Comparison of ENCODE assay signal across 9 cellular contexts in genomic region chr10:22476601-22477364, GRCh38.
DNase-seq lines count a peak whose midpoint lies in the region; ATAC-seq and TF ChIP-seq lines count a peak whose summit lies in the region.
"Had no signal": no experiment of that assay in that cellular context is flagged by ENCODE, and none has a peak within 500 bp of the region (broad histone marks: within the 10 kb centered on the region; RNA-seq: fewer than 3 reads in every experiment).

No MANE protein-coding gene starts in this region.

- DNase-seq in endodermal cell, result peak; percentile 73
- DNase-seq in NCI-H510A treated with DMSO at 0.1 percent for 48 hours (lab: John Stamatoyannopoulos, UW), result no peak
- no peak for DNase-seq in HFFc6
- DNase-seq: cerebellar nuclear complex had no signal

- H3K27me3 Mint-ChIP-seq in endodermal cell (ENCODE audit: insufficient read depth), result peaks cover 90% of the 10 kb centered on the region
- H3K27me3 Mint-ChIP-seq in HFFc6 (ENCODE audit: insufficient read depth), result peaks cover 23% of the 10 kb centered on the region

- WGBS in HUES64, result under 1% methylated on average over 57 of the region's 57 CpGs
- 1 to 5% methylated on average over 21 to 57 of the region's 57 CpGs for WGBS in endodermal cell (ENCODE audit: insufficient coverage in 1 of 2, insufficient read length in 1 of 2), 2 experiments

- H2AFZ ChIP-seq in neuron (ENCODE audit: low read depth, low read length), result peak overlapping the region; percentile 34

- no peak overlapping the region for H3K27ac Mint-ChIP-seq in endodermal cell
- no peak overlapping the region for H3K27ac Mint-ChIP-seq in HFFc6

- H3K27me3 ChIP-seq in BLaER1 treated with 17β-estradiol and CSF1 and Interleukin-3, amounts not matched to agents 10 nM and 100 nM, result peaks cover 41 to 59% (median 52%) of the 10 kb centered on the region in 11 experiments
- H3K27me3 ChIP-seq in HUES64 (ENCODE audit: insufficient read depth, low read length), result peaks cover 96% of the 10 kb centered on the region
- peaks cover 99% of the 10 kb centered on the region for H3K27me3 ChIP-seq in endodermal cell (ENCODE audit: control insufficient read depth, insufficient read depth, low read length, poor library complexity, severe bottlenecking)
- peaks cover 77% of the 10 kb centered on the region for H3K27me3 ChIP-seq in neuron (ENCODE audit: insufficient read depth, low read length)

- H3K4me1 ChIP-seq in BLaER1 treated with 17β-estradiol and CSF1 and Interleukin-3, amounts not matched to agents 10 nM and 100 nM, result peaks cover 0 to 8% (median 2%) of the 10 kb centered on the region in 10 experiments; a peak in 3 of 20 replicates
- H3K4me1 ChIP-seq in HUES64 (ENCODE audit: insufficient read depth, low read length) (peaks cover 12% of the 10 kb centered on the region; the same call in 1 of the 2 replicates), endodermal cell (ENCODE audit: control insufficient read depth, insufficient read depth, low read length) (peaks cover 5% of the 10 kb centered on the region), neuron (ENCODE audit: insufficient read depth, low read length) (peaks cover 5% of the 10 kb centered on the region)

- peaks cover 7% of the 10 kb centered on the region for H3K4me1 Mint-ChIP-seq in endodermal cell
- H3K4me1 Mint-ChIP-seq in HFFc6 (ENCODE audit: low read depth), result no peaks in the 10 kb centered on the region

- H3K36me3 Mint-ChIP-seq in endodermal cell (ENCODE audit: low read depth) (no peaks in the 10 kb centered on the region), HFFc6 (ENCODE audit: low read depth) (peaks cover 5% of the 10 kb centered on the region; the same call in 1 of the 2 replicates)

- no peaks in the 10 kb centered on the region for H4K20me1 ChIP-seq in BLaER1 treated with 17β-estradiol and CSF1 and Interleukin-3, amounts not matched to agents 10 nM and 100 nM

- peak overlapping the region in 5 of 11 experiments; percentile 60 to 77 (median 68); a peak in 7 of 22 replicates for H3K4me2 ChIP-seq in BLaER1 treated with 17β-estradiol and CSF1 and Interleukin-3, amounts not matched to agents 10 nM and 100 nM

- H3K4me3 Mint-ChIP-seq in endodermal cell, result peak overlapping the region; percentile 59
- no peak overlapping the region for H3K4me3 Mint-ChIP-seq in HFFc6

- peaks cover 22 to 30% (median 26%) of the 10 kb centered on the region in 11 experiments for H3K9me3 ChIP-seq in BLaER1 treated with 17β-estradiol and CSF1 and Interleukin-3, amounts not matched to agents 10 nM and 100 nM (replicated peaks in 1 of 11)
- no peaks in the 10 kb centered on the region for H3K9me3 ChIP-seq in HUES64 (ENCODE audit: insufficient read depth, low read depth, low read length)
- no peaks in the 10 kb centered on the region for H3K9me3 ChIP-seq in endodermal cell (ENCODE audit: control insufficient read depth, low read length)
- H3K9me3 ChIP-seq in neuron (ENCODE audit: low read length), result peaks cover 10% of the 10 kb centered on the region

- H3K9ac ChIP-seq in BLaER1 treated with 17β-estradiol and CSF1 and Interleukin-3, amounts not matched to agents 10 nM and 100 nM, result no peak overlapping the region
- H3K9ac ChIP-seq in HUES64 (ENCODE audit: low read depth, low read length), result no peak overlapping the region
- no peak overlapping the region for H3K9ac ChIP-seq in endodermal cell (ENCODE audit: extremely low read depth, low read length, poor library complexity, severe bottlenecking)

- H3K4me3 ChIP-seq in BLaER1 treated with 17β-estradiol and CSF1 and Interleukin-3, amounts not matched to agents 10 nM and 100 nM, result peak overlapping the region in 9 of 10 experiments; percentile 40 to 63 (median 52); a peak in 12 of 20 replicates
- H3K4me3 ChIP-seq in HUES64 (ENCODE audit: low read length) (peak overlapping the region; percentile 54), endodermal cell (ENCODE audit: low read length) (peak overlapping the region; percentile 76), neuron (ENCODE audit: low read length) (no peak overlapping the region)

- H3K27ac ChIP-seq in BLaER1 treated with 17β-estradiol and CSF1 and Interleukin-3, amounts not matched to agents 10 nM and 100 nM, result no peak overlapping the region
- no peak overlapping the region for H3K27ac ChIP-seq in HUES64 (ENCODE audit: low read depth, low read length)
- H3K27ac ChIP-seq in endodermal cell (ENCODE audit: low read depth, low read length), result no peak overlapping the region

- H3K36me3 ChIP-seq in BLaER1 treated with 17β-estradiol and CSF1 and Interleukin-3, amounts not matched to agents 10 nM and 100 nM, result no peaks in the 10 kb centered on the region
- H3K36me3 ChIP-seq in HUES64 (ENCODE audit: insufficient read depth, low read length) (no peaks in the 10 kb centered on the region), endodermal cell (ENCODE audit: control insufficient read depth, insufficient read depth, low read length) (no peaks in the 10 kb centered on the region), neuron (ENCODE audit: insufficient read depth, low read length) (no peaks in the 10 kb centered on the region)

- H3K9me3 Mint-ChIP-seq in endodermal cell (no peaks in the 10 kb centered on the region), HFFc6 (peaks cover 5% of the 10 kb centered on the region; the same call in 1 of the 2 replicates)

- ATAC-seq in HG02938 (IDR thresholded peaks at IDR 0.05; ENCODE audit: unreplicated experiment) (no peak), GM21717 (IDR thresholded peaks at IDR 0.05; ENCODE audit: unreplicated experiment) (no peak)

- TF ChIP-seq CTCF in endodermal cell (conservative IDR thresholded peaks at IDR 0.05), result no peak
- TF ChIP-seq CTCF in HFFc6 (IDR thresholded peaks at IDR 0.05), result no peak
